ENCODE assay signal across 9 cellular contexts in the genomic region with DNA sequence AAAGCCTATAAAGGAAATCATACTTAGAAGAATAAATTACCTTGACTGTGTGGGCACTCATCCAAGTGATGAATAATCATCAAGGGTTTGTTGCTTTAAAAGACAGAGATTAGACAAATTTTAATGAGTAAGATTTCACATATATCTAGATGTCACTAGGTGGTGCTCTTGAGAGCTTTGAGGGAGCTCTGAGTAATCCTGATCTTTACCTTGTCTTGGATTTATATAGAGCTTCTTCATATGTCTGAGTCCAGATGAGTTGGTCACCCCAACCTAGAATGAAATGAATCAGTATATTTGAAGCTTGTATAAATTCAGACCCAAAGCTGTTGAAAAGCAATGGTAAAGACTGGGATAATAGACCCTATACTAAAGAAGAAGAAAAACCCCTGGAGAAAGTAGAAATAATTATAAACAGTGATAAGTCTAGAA. TPM values are rescaled to one million over a fixed set of nuclear protein-coding genes. Genes with fewer than 3 reads are reported as not detected.
DNase-seq lines count a peak whose midpoint lies in the region; ATAC-seq lines count a peak whose summit lies in the region.
"Had no signal": no experiment of that assay in that cellular context is flagged by ENCODE, and none has a peak within 500 bp of the region (broad histone marks: within the 10 kb centered on the region; RNA-seq: fewer than 3 reads in every experiment).

No MANE protein-coding gene starts in this region.

- peaks cover 5% of the 10 kb centered on the region for H3K27me3 Mint-ChIP-seq in activated T-cell treated with anti-CD3 and anti-CD28 coated beads, Interleukin-2, amount 50 U/mL, for 4 hours (ENCODE audit: low read depth)
- H3K27me3 Mint-ChIP-seq: dendritic cell treated with granulocyte-macrophage colony-stimulating factor and Interleukin-4, amounts not matched to agents 40 ng/mL and 50 ng/mL, for 4 days had no signal

- H3K9me3 Mint-ChIP-seq in activated T-cell treated with anti-CD3 and anti-CD28 coated beads, Interleukin-2, amount 50 U/mL, for 4 hours = no peaks in the 10 kb centered on the region
- H3K9me3 Mint-ChIP-seq: dendritic cell treated with granulocyte-macrophage colony-stimulating factor and Interleukin-4, amounts not matched to agents 40 ng/mL and 50 ng/mL, for 4 days had no signal

- H3K36me3 Mint-ChIP-seq in activated T-cell treated with anti-CD3 and anti-CD28 coated beads, Interleukin-2, amount 50 U/mL, for 4 hours (ENCODE audit: insufficient read depth) = no peaks in the 10 kb centered on the region

- DNase-seq in activated T-cell treated with anti-CD3 and anti-CD28 coated beads, Interleukin-2, amount 50 U/mL, for 4 hours = no peak
- no peak for DNase-seq in activated T-cell treated with anti-CD3 and anti-CD28 coated beads, Interleukin-2, amount 50 U/mL, for 48 hours
- DNase-seq in NCI-H226 (peak; percentile 81), amniotic epithelial cell (ENCODE audit: low read depth) (peak; percentile 90), kidney tubule cell (ENCODE audit: low spot score) (peak; percentile 85), T-helper 9 cell (no peak)

- no peaks in the 10 kb centered on the region for H3K4me1 Mint-ChIP-seq in activated T-cell treated with anti-CD3 and anti-CD28 coated beads, Interleukin-2, amount 50 U/mL, for 4 hours (ENCODE audit: low read depth)

- H3K4me3 Mint-ChIP-seq in activated T-cell treated with anti-CD3 and anti-CD28 coated beads, Interleukin-2, amount 50 U/mL, for 4 hours = no peak overlapping the region
- H3K4me3 Mint-ChIP-seq: dendritic cell treated with granulocyte-macrophage colony-stimulating factor and Interleukin-4, amounts not matched to agents 40 ng/mL and 50 ng/mL, for 4 days had no signal

- ATAC-seq in activated T-cell treated with anti-CD3 and anti-CD28 coated beads, Interleukin-2, amount 50 U/mL, for 4 hours = peak; percentile 63 to 74
- ATAC-seq in HG02885 (IDR thresholded peaks at IDR 0.05; ENCODE audit: poor library complexity, unreplicated experiment) (peak; percentile 81), GM21786 (IDR thresholded peaks at IDR 0.05; ENCODE audit: unreplicated experiment) (no peak)

RNA-seq across cellular contexts. Expression of gene AGR2, which starts 3.7 kb away (rescaled TPM):
- 1 to 10 TPM in 1 of 3 donors, under 1 TPM in 2; 0.76 to 1.2 (median 0.95) TPM for total RNA-seq in activated T-cell treated with anti-CD3 and anti-CD28 coated beads, Interleukin-2, amount 50 U/mL, for 4 hours

RNA-seq across cellular contexts. Expression of gene TSPAN13, which starts 47.6 kb away (rescaled TPM):
- total RNA-seq in activated T-cell treated with anti-CD3 and anti-CD28 coated beads, Interleukin-2, amount 50 U/mL, for 4 hours = 1 to 10 TPM; 3.5 to 4.7 (median 4.0) TPM

Comparison
In these comparisons a context has a peak if more than half of its experiments do, and no peak if none do; other contexts are left out.
1. DNase-seq: peak in NCI-H226 (single experiment), amniotic epithelial cell (single experiment) and kidney tubule cell (single experiment); none in activated T-cell treated with anti-CD3 and anti-CD28 coated beads, Interleukin-2, amount 50 U/mL, for 4 hours (single experiment), activated T-cell treated with anti-CD3 and anti-CD28 coated beads, Interleukin-2, amount 50 U/mL, for 48 hours (0 of 2) and T-helper 9 cell (single experiment).